10 cellular contexts compared by ENCODE assay signal in the genomic region with DNA sequence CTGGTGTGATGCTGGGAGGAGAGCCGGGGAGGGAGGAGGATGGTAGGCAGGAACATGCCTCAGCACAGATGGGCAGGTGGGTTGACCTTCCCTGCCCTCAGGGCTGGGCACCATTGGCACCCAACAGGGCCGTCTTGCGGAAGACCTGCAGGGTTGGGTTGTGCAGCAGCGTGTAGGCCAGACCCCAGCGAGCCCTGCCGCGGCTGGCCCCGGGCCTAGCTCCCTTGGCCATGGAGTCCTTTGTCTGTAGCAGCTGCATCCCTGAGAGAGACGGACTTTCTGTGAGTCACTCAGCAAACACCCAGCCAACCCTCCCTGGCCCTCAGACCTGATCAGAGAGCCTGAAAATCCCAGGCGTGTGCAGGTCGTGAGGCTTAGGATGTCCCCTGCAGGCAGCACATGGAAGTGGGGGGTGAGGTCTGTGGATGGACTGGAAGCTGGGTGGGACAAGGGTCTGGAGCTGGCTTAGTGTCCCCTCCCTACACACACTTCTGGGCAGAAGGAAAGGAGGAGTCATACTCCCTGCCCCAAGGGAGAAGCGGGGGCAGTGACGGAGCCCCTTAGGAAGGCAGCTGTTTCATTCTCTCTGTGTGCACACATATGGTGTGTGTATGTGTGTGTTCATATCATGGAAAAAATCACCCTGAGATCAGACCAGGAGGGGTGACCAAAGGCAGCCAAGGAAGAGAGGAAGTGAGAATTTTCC. TPM values are rescaled to one million over a fixed set of nuclear protein-coding genes. Genes with fewer than 3 reads are reported as not detected.
A peak's percentile ranks its signal among the peaks of the same experiment; 100 is the strongest.
DNase-seq lines count a peak whose midpoint lies in the region; ATAC-seq and TF ChIP-seq lines count a peak whose summit lies in the region.
"Had no signal": no experiment of that assay in that cellular context is flagged by ENCODE, and none has a peak within 500 bp of the region (broad histone marks: within the 10 kb centered on the region; RNA-seq: fewer than 3 reads in every experiment).

No MANE protein-coding gene starts in this region.

- H3K27ac ChIP-seq in left lung = peak overlapping the region; percentile 44 to 55
- peak overlapping the region; percentile 8 to 67 for H3K27ac ChIP-seq in tibial artery
- H3K27ac ChIP-seq: 22Rv1 had no signal

- no peak overlapping the region for H3K4me3 ChIP-seq in cardiac fibroblast (replicated peaks in 1 of 2; ENCODE audit: low read depth in 2 of 2, low read length in 2 of 2)
- H3K4me3 ChIP-seq in left lung = no peak overlapping the region
- H3K4me3 ChIP-seq in tibial artery = no peak overlapping the region

- H3K9me3 ChIP-seq in left lung (no peaks in the 10 kb centered on the region), tibial artery (no peaks in the 10 kb centered on the region)

- peak; percentile 68 for TF ChIP-seq CTCF in cardiac fibroblast (IDR thresholded peaks at IDR 0.05; ENCODE audit: low read depth, low read length)
- no peak for TF ChIP-seq CTCF in left lung (IDR thresholded peaks at IDR 0.05)
- no peak for TF ChIP-seq CTCF in tibial artery (IDR thresholded peaks at IDR 0.05)

- ATAC-seq in left lung = peak; percentile 20
- ATAC-seq in GM21786 (IDR thresholded peaks at IDR 0.05; ENCODE audit: unreplicated experiment) = no peak

- peak; percentile 25 for DNase-seq in DMS 273 (lab: John Stamatoyannopoulos, UW; ENCODE audit: unreplicated experiment)
- no peak for DNase-seq in DMS 273 treated with DMSO at 0.1 percent for 48 hours (lab: John Stamatoyannopoulos, UW)
- DNase-seq in cardiac fibroblast (ENCODE audit: low read depth in 2 of 2) = peak; percentile 59 to 91
- DNase-seq in left lung = peak; percentile 34 to 67
- peak in 1 of 2 donors; percentile 76 for DNase-seq in tibial artery
- DNase-seq in HCEC 1CT = no peak
- DNase-seq in CD1c-positive myeloid dendritic cell (ENCODE audit: extremely low spot score) = no peak
- DNase-seq: SIG-M5 had no signal

- H3K36me3 ChIP-seq in left lung (no peaks in the 10 kb centered on the region), tibial artery (peaks cover 0 to 14% (median 6%) of the 10 kb centered on the region in 3 donors)

- H3K27me3 ChIP-seq in left lung = no peaks in the 10 kb centered on the region
- no peaks in the 10 kb centered on the region for H3K27me3 ChIP-seq in tibial artery

- intact Hi-C loops in left lung (cut with DNase I) = no loop called here
- intact Hi-C loops in tibial artery (cut with DNase I; ENCODE audit: low total_unique reads) = no loop called here

- H3K4me1 ChIP-seq in left lung (peaks cover 4 to 8% of the 10 kb centered on the region in 2 donors), tibial artery (peaks cover 9 to 59% (median 56%) of the 10 kb centered on the region in 4 donors)

RNA-seq across cellular contexts. Expression of a gene that starts 6.6 kb away (rescaled TPM):
- total RNA-seq in left lung = 10 to 100 TPM; 10.4 to 43.7 TPM

RNA-seq across cellular contexts. Expression of a gene that starts 22.5 kb away (rescaled TPM):
- total RNA-seq in left lung = under 1 TPM; 0.38 to 0.60 TPM

RNA-seq across cellular contexts. Expression of a gene that starts 49.8 kb away (rescaled TPM):
- 1 to 10 TPM; 1.3 to 2.2 TPM for total RNA-seq in left lung

RNA-seq across cellular contexts. Expression of a gene that starts 56.0 kb away (rescaled TPM):
- total RNA-seq in left lung = 1 to 10 TPM in 1 of 2 donors, not detected in 1; 3.2 TPM

Comparison
In these comparisons a context has a peak if more than half of its experiments do, and no peak if none do; other contexts are left out.
1. DNase-seq: peak in DMS 273 (single experiment), cardiac fibroblast (2 of 2) and left lung (2 of 2); none in DMS 273 treated with DMSO at 0.1 percent for 48 hours (single experiment), HCEC 1CT (single experiment) and CD1c-positive myeloid dendritic cell (single experiment).